In the genomic region with DNA sequence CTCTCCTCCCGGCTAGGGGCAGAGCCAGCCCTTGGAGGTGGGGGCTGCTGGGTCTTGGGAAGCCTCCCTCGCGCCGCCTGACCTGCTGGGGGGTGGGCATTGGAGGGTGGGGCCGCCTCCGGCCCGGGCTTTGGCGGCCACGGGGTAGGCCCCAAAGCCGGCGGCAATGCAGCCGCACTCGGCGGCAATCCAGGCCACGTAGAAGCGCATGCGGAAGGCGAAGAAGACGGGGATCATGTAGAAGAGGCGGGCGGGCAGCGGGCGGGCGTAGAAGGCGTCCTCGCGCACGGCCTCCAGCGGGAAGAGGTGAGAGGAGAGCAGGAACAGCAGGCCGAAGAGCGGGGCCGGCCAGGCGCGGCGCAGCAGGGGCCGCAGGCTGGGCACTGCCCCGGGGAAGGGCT, we compare ENCODE assay signal across 15 cellular contexts. TPM values are rescaled to one million over a fixed set of nuclear protein-coding genes. Genes with fewer than 3 reads are reported as not detected.
DNase-seq lines count a peak whose midpoint lies in the region; ATAC-seq, FAIRE-seq and TF ChIP-seq lines count a peak whose summit lies in the region.
"Had no signal": no experiment of that assay in that cellular context is flagged by ENCODE, and none has a peak within 500 bp of the region (broad histone marks: within the 10 kb centered on the region; RNA-seq: fewer than 3 reads in every experiment).

No MANE protein-coding gene starts in this region.

- H3K27me3 ChIP-seq in HL-60 (ENCODE audit: insufficient read depth, poor library complexity, severe bottlenecking) (no peaks in the 10 kb centered on the region), K562 (ENCODE audit: control insufficient read depth in 2 of 2, insufficient read depth in 2 of 2, low read length in 2 of 2) (no peaks in the 10 kb centered on the region), fibroblast of lung (ENCODE audit: control insufficient read depth, insufficient read depth, low read length) (no peaks in the 10 kb centered on the region), osteoblast (ENCODE audit: insufficient read depth, low read length) (no peaks in the 10 kb centered on the region)

- H3K4me2 ChIP-seq in K562 (ENCODE audit: insufficient read depth, low read length) (no peak overlapping the region), fibroblast of lung (ENCODE audit: extremely low read depth, insufficient read depth, low read length) (no peak overlapping the region), osteoblast (ENCODE audit: insufficient read depth, low read length) (no peak overlapping the region)

- BruUV-seq in K562 (replicated peaks; lab: Mats Ljungman, UMichigan): no TSS peak

- no peak overlapping the region for H3K4me3 Mint-ChIP-seq in activated CD8-positive, alpha-beta memory T cell treated with anti-CD3 and anti-CD28 coated beads, Interleukin-2, amount 10 ng/mL, durations not matched to agents 7 days and 5 days
- H3K4me3 Mint-ChIP-seq in naive thymus-derived CD8-positive, alpha-beta T cell: no peak overlapping the region

- H3K9me1 ChIP-seq in K562 (ENCODE audit: control insufficient read depth, insufficient read depth, low read length): peaks cover 3% of the 10 kb centered on the region

- no peak for TF ChIP-seq RAD21 in K562 (CRISPR knock-in tag; conservative IDR thresholded peaks at IDR 0.05 in 1 of 2, IDR thresholded peaks at IDR 0.05 in 1 of 2)

- ATAC-seq in K562 (no peak), HG02884 (IDR thresholded peaks at IDR 0.05; ENCODE audit: unreplicated experiment) (no peak)
- no peak for ATAC-seq in activated CD8-positive, alpha-beta memory T cell treated with anti-CD3 and anti-CD28 coated beads, Interleukin-2, amount 10 ng/mL, durations not matched to agents 7 days and 5 days
- ATAC-seq in naive thymus-derived CD8-positive, alpha-beta T cell: no peak

- no peak overlapping the region for H2AFZ ChIP-seq in K562 (ENCODE audit: low read depth, low read length)
- H2AFZ ChIP-seq in fibroblast of lung (ENCODE audit: low read length): no peak overlapping the region
- no peak overlapping the region for H2AFZ ChIP-seq in osteoblast (ENCODE audit: low read length)

- no peaks in the 10 kb centered on the region for H3K9me3 Mint-ChIP-seq in activated CD8-positive, alpha-beta memory T cell treated with anti-CD3 and anti-CD28 coated beads, Interleukin-2, amount 10 ng/mL, durations not matched to agents 7 days and 5 days (ENCODE audit: low read depth)
- no peaks in the 10 kb centered on the region for H3K9me3 Mint-ChIP-seq in naive thymus-derived CD8-positive, alpha-beta T cell

- DNase-seq in HL-60 (ENCODE audit: low read depth in 1 of 2, low spot score in 1 of 2): no peak
- DNase-seq in K562 (ENCODE audit: extremely low read depth in 1 of 4, low spot score in 3 of 4): peak in 1 of 4 experiments; percentile 4
- DNase-seq in fibroblast of lung (ENCODE audit: low read depth in 2 of 2): no peak
- DNase-seq in osteoblast (ENCODE audit: insufficient read length, low spot score, missing footprints): peak; percentile 22
- no peak for DNase-seq in activated CD8-positive, alpha-beta memory T cell treated with anti-CD3 and anti-CD28 coated beads, Interleukin-2, amount 10 ng/mL, durations not matched to agents 7 days and 5 days
- DNase-seq in naive thymus-derived CD8-positive, alpha-beta T cell: no peak
- no peak for DNase-seq in DMS79 treated with DMSO at 0.1 percent for 48 hours (lab: John Stamatoyannopoulos, UW)
- DNase-seq: ACHN, DMS 273 treated with DMSO at 0.1 percent for 48 hours, HCEC 1CT, KG1, NCI-H1048, NCI-H345 had no signal

- H3K27me3 Mint-ChIP-seq in activated CD8-positive, alpha-beta memory T cell treated with anti-CD3 and anti-CD28 coated beads, Interleukin-2, amount 10 ng/mL, durations not matched to agents 7 days and 5 days: no peaks in the 10 kb centered on the region
- H3K27me3 Mint-ChIP-seq in naive thymus-derived CD8-positive, alpha-beta T cell: no peaks in the 10 kb centered on the region

- POLR2A ChIA-PET in K562 (lab: Yijun Ruan, JAX): interaction anchor here (0.9 to 1.7 kb wide), 3 partner anchors 9 to 28 kb away, joined by 3 to 10 read pairs (median 4); partner anchors contain the start of gene MBOAT7
- POLR2A ChIA-PET in naive thymus-derived CD8-positive, alpha-beta T cell (lab: Charles Lee): no interaction called here

- peaks cover 11% of the 10 kb centered on the region for H3K36me3 Mint-ChIP-seq in activated CD8-positive, alpha-beta memory T cell treated with anti-CD3 and anti-CD28 coated beads, Interleukin-2, amount 10 ng/mL, durations not matched to agents 7 days and 5 days
- H3K36me3 Mint-ChIP-seq in naive thymus-derived CD8-positive, alpha-beta T cell: peaks cover 0 to 16% (median 7%) of the 10 kb centered on the region in 3 donors

- no peak for FAIRE-seq in K562 (lab: Jason Lieb, UNC)

- H3K9me3 ChIP-seq in K562 (replicated peaks; ENCODE audit: control insufficient read depth, insufficient read depth, low read depth, low read length) (no peaks in the 10 kb centered on the region), fibroblast of lung (ENCODE audit: control insufficient read depth, insufficient read depth, low read depth, low read length) (no peaks in the 10 kb centered on the region), osteoblast (ENCODE audit: low read depth, low read length) (no peaks in the 10 kb centered on the region)

- WGBS in K562 (ENCODE audit: insufficient coverage, low coverage, missing lambda C conversion rate): 83% methylated on average over 4 of the region's 37 CpGs

- H3K79me2 ChIP-seq in K562 (ENCODE audit: control insufficient read depth, insufficient read depth, low read length) (peaks cover 4% of the 10 kb centered on the region; the same call in 1 of the 3 replicates), fibroblast of lung (ENCODE audit: control insufficient read depth, insufficient read depth, low read length) (no peaks in the 10 kb centered on the region), osteoblast (ENCODE audit: insufficient read depth, low read length) (no peaks in the 10 kb centered on the region)

- TF ChIP-seq POLR2A in K562 (conservative IDR thresholded peaks at IDR 0.05): no peak

- H3K4me3 ChIP-seq in HL-60 (replicated peaks; ENCODE audit: insufficient read depth, low read length): no peak overlapping the region
- H3K4me3 ChIP-seq in K562: no peak overlapping the region
- H3K4me3 ChIP-seq in fibroblast of lung (replicated peaks in 1 of 4; ENCODE audit: control extremely low read depth in 1 of 4, insufficient read depth in 1 of 4, low read depth in 3 of 4, low read length in 4 of 4): no peak overlapping the region
- no peak overlapping the region for H3K4me3 ChIP-seq in osteoblast (ENCODE audit: insufficient read depth, low read length)
- H3K4me3 ChIP-seq: SK-N-MC had no signal

- H4K20me1 ChIP-seq in K562 (replicated peaks; ENCODE audit: control insufficient read depth, insufficient read depth, low read length) (no peaks in the 10 kb centered on the region; the same call in 1 of the 2 replicates), fibroblast of lung (ENCODE audit: control insufficient read depth, extremely low read depth, insufficient read depth, low read length) (no peaks in the 10 kb centered on the region), osteoblast (ENCODE audit: insufficient read depth, low read length) (peaks cover 15% of the 10 kb centered on the region)

- H3K27ac ChIP-seq in HL-60 (replicated peaks) (peak overlapping the region; percentile 59), K562 (ENCODE audit: extremely low read depth, low read depth, low read length) (no peak overlapping the region), fibroblast of lung (ENCODE audit: insufficient read depth, low read length) (peak overlapping the region; percentile 50), osteoblast (ENCODE audit: low read depth, low read length) (no peak overlapping the region)
- H3K27ac ChIP-seq: SK-N-MC had no signal

- H3K9ac ChIP-seq in K562 (ENCODE audit: insufficient read depth in 1 of 2, low read depth in 2 of 2, low read length in 2 of 2) (peak overlapping the region in 1 of 2 experiments; percentile 35; a peak in 1 of 4 replicates), fibroblast of lung (ENCODE audit: insufficient read depth, low read length) (no peak overlapping the region)

- H3K36me3 ChIP-seq in K562 (ENCODE audit: control insufficient read depth, insufficient read depth, low read length) (peaks cover 64% of the 10 kb centered on the region; the same call in 2 of the 3 replicates), fibroblast of lung (ENCODE audit: control insufficient read depth, insufficient read depth, low read length) (peaks cover 11% of the 10 kb centered on the region), osteoblast (ENCODE audit: insufficient read depth, low read length) (peaks cover 38% of the 10 kb centered on the region)

- in situ Hi-C loops in K562 (cut with MboI): no loop called here

- no peak for TF ChIP-seq CTCF in HL-60 (IDR thresholded peaks at IDR 0.05; ENCODE audit: insufficient read depth, low read length)
- no peak for TF ChIP-seq CTCF in K562 (IDR thresholded peaks at IDR 0.05 in 2 of 3, conservative IDR thresholded peaks at IDR 0.05 in 1 of 3; ENCODE audit: insufficient read depth in 2 of 3, low read depth in 1 of 3, low read length in 3 of 3)
- TF ChIP-seq CTCF in fibroblast of lung (conservative IDR thresholded peaks at IDR 0.05 in 1 of 2, IDR thresholded peaks at IDR 0.05 in 1 of 2; ENCODE audit: low read depth in 1 of 2, low read length in 2 of 2): no peak
- TF ChIP-seq CTCF in osteoblast (IDR thresholded peaks at IDR 0.05; ENCODE audit: extremely low read depth, low read depth, low read length): no peak

- no peaks in the 10 kb centered on the region for H3K4me1 Mint-ChIP-seq in activated CD8-positive, alpha-beta memory T cell treated with anti-CD3 and anti-CD28 coated beads, Interleukin-2, amount 10 ng/mL, durations not matched to agents 7 days and 5 days
- H3K4me1 Mint-ChIP-seq in naive thymus-derived CD8-positive, alpha-beta T cell: peaks cover 0 to 5% (median 0%) of the 10 kb centered on the region in 4 donors

- CTCF ChIA-PET in K562 (lab: Yijun Ruan, JAX; ENCODE audit: low intra/inter-chr PET ratio): no interaction called here
- CTCF ChIA-PET in activated CD8-positive, alpha-beta memory T cell treated with anti-CD3 and anti-CD28 coated beads, Interleukin-2, amount 10 ng/mL, durations not matched to agents 7 days and 5 days (lab: Charles Lee): interaction anchor here (1.1 kb wide), 1 partner anchor 9 kb away, joined by 3 read pairs; the partner anchor contains the start of gene MBOAT7

- intact Hi-C loops in K562 (cut with micrococcal nuclease): no loop called here

- no peak for TF ChIP-seq EP300 in K562 (IDR thresholded peaks at IDR 0.05; ENCODE audit: low read length)

- H3K27ac Mint-ChIP-seq in activated CD8-positive, alpha-beta memory T cell treated with anti-CD3 and anti-CD28 coated beads, Interleukin-2, amount 10 ng/mL, durations not matched to agents 7 days and 5 days: no peak overlapping the region
- no peak overlapping the region for H3K27ac Mint-ChIP-seq in naive thymus-derived CD8-positive, alpha-beta T cell

- H3K4me1 ChIP-seq in K562 (replicated peaks in 1 of 2; ENCODE audit: control insufficient read depth in 2 of 2, insufficient read depth in 2 of 2, low read length in 2 of 2) (peaks cover 0 to 11% of the 10 kb centered on the region in 2 experiments; a peak in 2 of 5 replicates), fibroblast of lung (ENCODE audit: control insufficient read depth, extremely low read depth, insufficient read depth, low read length) (no peaks in the 10 kb centered on the region), osteoblast (ENCODE audit: insufficient read depth, low read length) (no peaks in the 10 kb centered on the region)

RNA-seq across cellular contexts. Expression of gene TMC4, which starts 7.7 kb away (rescaled TPM):
- total RNA-seq in K562 (2011; cell fraction: chromatin; rRNA removed; ENCODE audit: low replicate concordance): 0.28 TPM in 1 of 2 replicates, not detected in the other
- 0.67 and 0.79 TPM in 2 replicates for total RNA-seq in K562 (2011; cell fraction: nucleolus; rRNA removed)
- total RNA-seq in K562 (2011; cell fraction: nucleoplasm; rRNA removed): not detected in 2 replicates
- total RNA-seq in K562 (2014; rRNA removed): not detected in 2 replicates
- not detected in 2 replicates for total RNA-seq in K562 (2014; rRNA removed; fragmentation: Illumina TruSeq; extraction: Trizol)
- total RNA-seq in K562 (2015; rRNA removed; fragmentation: Illumina TruSeq; extraction: Trizol): 0.11 and 0.18 TPM in 2 replicates
- total RNA-seq in K562 (2021): 0.36 and 0.51 TPM in 2 replicates
- 0.36 and 0.43 TPM in 2 replicates for polyA plus RNA-seq in K562 (2011; rRNA removed)
- polyA plus RNA-seq in K562 (2011; cell fraction: cytosol; rRNA removed): 0.27 and 0.44 TPM in 2 replicates
- polyA plus RNA-seq in K562 (2011; cell fraction: nucleus; rRNA removed): 0.65 and 1.5 TPM in 2 replicates
- polyA plus RNA-seq in K562 (2012): 1.1 and 1.7 TPM in 2 replicates
- 0.29 and 0.74 TPM in 2 replicates for polyA plus RNA-seq in K562 (2014; fragmentation: Illumina TruSeq; extraction: Trizol)
- under 1 TPM; 0.35 to 0.79 TPM for polyA plus RNA-seq in K562 (2014; fragmentation: Nextera tagmentation; extraction: Ambion mirVana)
- 0.12 and 0.81 TPM in 2 replicates for polyA plus RNA-seq in K562 (2014; rRNA removed)
- polyA minus RNA-seq in K562 (2011; rRNA and poly(A)+ RNA removed): not detected in 2 replicates
- not detected in 2 replicates for polyA minus RNA-seq in K562 (2011; cell fraction: cytosol; rRNA and poly(A)+ RNA removed)
- polyA minus RNA-seq in K562 (2011; cell fraction: nucleus; rRNA and poly(A)+ RNA removed): not detected in 2 replicates
- 0.26 and 0.33 TPM in 2 replicates for total RNA-seq in fibroblast of lung
- 0.25 and 0.59 TPM in 2 replicates for polyA plus RNA-seq in fibroblast of lung
- 0.58 and 1.7 TPM in 2 replicates for polyA plus RNA-seq in fibroblast of lung (2012)
- polyA minus RNA-seq in fibroblast of lung (ENCODE audit: low replicate concordance): 0.43 TPM in 1 of 2 replicates, not detected in the other
- total RNA-seq in osteoblast: 0.29 and 0.72 TPM in 2 replicates
- total RNA-seq in activated CD8-positive, alpha-beta memory T cell treated with anti-CD3 and anti-CD28 coated beads, Interleukin-2, amount 10 ng/mL, durations not matched to agents 7 days and 5 days: 1 to 10 TPM in 1 of 2 experiments, under 1 TPM in 1; 0.89 to 1.3 TPM
- total RNA-seq in naive thymus-derived CD8-positive, alpha-beta T cell: not detected
- under 1 TPM in 1 of 3 donors, not detected in 2; 0.13 TPM for polyA plus RNA-seq in naive thymus-derived CD8-positive, alpha-beta T cell

RNA-seq across cellular contexts. Expression of gene MBOAT7, which starts 8.7 kb away (rescaled TPM):
- total RNA-seq in K562 (2011; cell fraction: chromatin; rRNA removed; ENCODE audit: low replicate concordance): 69.6 and 252 TPM in 2 replicates
- total RNA-seq in K562 (2011; cell fraction: nucleolus; rRNA removed): 206 and 229 TPM in 2 replicates
- 169 and 219 TPM in 2 replicates for total RNA-seq in K562 (2011; cell fraction: nucleoplasm; rRNA removed)
- total RNA-seq in K562 (2014; rRNA removed) (87.0 and 104 TPM in 2 replicates), K562 (2014; rRNA removed; fragmentation: Illumina TruSeq; extraction: Trizol) (15.4 and 18.2 TPM in 2 replicates), K562 (2015; rRNA removed; fragmentation: Illumina TruSeq; extraction: Trizol) (56.1 and 60.7 TPM in 2 replicates), K562 (2021) (153 and 160 TPM in 2 replicates), fibroblast of lung (25.2 and 41.1 TPM in 2 replicates), osteoblast (26.1 and 30.1 TPM in 2 replicates)
- polyA plus RNA-seq in K562 (2011; rRNA removed) (30.3 and 85.5 TPM in 2 replicates), K562 (2014; fragmentation: Illumina TruSeq; extraction: Trizol) (79.6 and 108 TPM in 2 replicates), K562 (2014; fragmentation: Nextera tagmentation; extraction: Ambion mirVana) (1 to 10 TPM; 1.4 to 2.6 TPM), K562 (2014; rRNA removed) (79.2 and 92.4 TPM in 2 replicates), fibroblast of lung (28.6 and 42.0 TPM in 2 replicates)
- 53.9 and 134 TPM in 2 replicates for polyA plus RNA-seq in K562 (2011; cell fraction: cytosol; rRNA removed)
- 78.0 and 150 TPM in 2 replicates for polyA plus RNA-seq in K562 (2011; cell fraction: nucleus; rRNA removed)
- 134 and 209 TPM in 2 replicates for polyA plus RNA-seq in K562 (2012)
- polyA minus RNA-seq in K562 (2011; rRNA and poly(A)+ RNA removed): 16.9 and 19.4 TPM in 2 replicates
- polyA minus RNA-seq in K562 (2011; cell fraction: cytosol; rRNA and poly(A)+ RNA removed): 91.7 and 110 TPM in 2 replicates
- 39.8 and 40.0 TPM in 2 replicates for polyA minus RNA-seq in K562 (2011; cell fraction: nucleus; rRNA and poly(A)+ RNA removed)
- polyA plus RNA-seq in fibroblast of lung (2012): 80.8 and 130 TPM in 2 replicates
- 79.6 and 123 TPM in 2 replicates for polyA minus RNA-seq in fibroblast of lung (ENCODE audit: low replicate concordance)
- 10 to 100 TPM; 54.7 to 76.3 TPM for total RNA-seq in activated CD8-positive, alpha-beta memory T cell treated with anti-CD3 and anti-CD28 coated beads, Interleukin-2, amount 10 ng/mL, durations not matched to agents 7 days and 5 days
- 10 to 100 TPM; 35.9 to 36.1 TPM for total RNA-seq in naive thymus-derived CD8-positive, alpha-beta T cell
- 10 to 100 TPM; 11.9 to 17.9 (median 14.8) TPM for polyA plus RNA-seq in naive thymus-derived CD8-positive, alpha-beta T cell

RNA-seq across cellular contexts. Expression of gene TSEN34, which starts 10.4 kb away (rescaled TPM):
- total RNA-seq in K562 (2011; cell fraction: chromatin; rRNA removed; ENCODE audit: low replicate concordance): 6.2 and 16.5 TPM in 2 replicates
- 24.2 and 25.2 TPM in 2 replicates for total RNA-seq in K562 (2011; cell fraction: nucleolus; rRNA removed)
- total RNA-seq in K562 (2011; cell fraction: nucleoplasm; rRNA removed): 10.4 and 11.7 TPM in 2 replicates
- 48.3 and 52.3 TPM in 2 replicates for total RNA-seq in K562 (2014; rRNA removed)
- 11.0 and 15.9 TPM in 2 replicates for total RNA-seq in K562 (2014; rRNA removed; fragmentation: Illumina TruSeq; extraction: Trizol)
- total RNA-seq in K562 (2015; rRNA removed; fragmentation: Illumina TruSeq; extraction: Trizol): 32.8 and 34.3 TPM in 2 replicates
- total RNA-seq in K562 (2021): 43.7 and 45.7 TPM in 2 replicates
- polyA plus RNA-seq in K562 (2011; rRNA removed): 29.5 and 39.8 TPM in 2 replicates
- 70.3 and 121 TPM in 2 replicates for polyA plus RNA-seq in K562 (2011; cell fraction: cytosol; rRNA removed)
- polyA plus RNA-seq in K562 (2011; cell fraction: nucleus; rRNA removed): 32.8 and 33.9 TPM in 2 replicates
- polyA plus RNA-seq in K562 (2012): 30.6 and 41.6 TPM in 2 replicates
- 15.6 and 34.6 TPM in 2 replicates for polyA plus RNA-seq in K562 (2014; fragmentation: Illumina TruSeq; extraction: Trizol)
- polyA plus RNA-seq in K562 (2014; fragmentation: Nextera tagmentation; extraction: Ambion mirVana): 1 to 10 TPM; 3.1 to 3.9 TPM
- 57.6 and 59.9 TPM in 2 replicates for polyA plus RNA-seq in K562 (2014; rRNA removed)
- polyA minus RNA-seq in K562 (2011; rRNA and poly(A)+ RNA removed): 8.6 and 12.1 TPM in 2 replicates
- 18.6 and 27.7 TPM in 2 replicates for polyA minus RNA-seq in K562 (2011; cell fraction: cytosol; rRNA and poly(A)+ RNA removed)
- polyA minus RNA-seq in K562 (2011; cell fraction: nucleus; rRNA and poly(A)+ RNA removed): 6.5 and 8.9 TPM in 2 replicates
- total RNA-seq in fibroblast of lung: 57.8 and 61.6 TPM in 2 replicates
- 22.5 and 30.5 TPM in 2 replicates for polyA plus RNA-seq in fibroblast of lung
- polyA plus RNA-seq in fibroblast of lung (2012): 35.7 and 54.4 TPM in 2 replicates
- 51.2 and 71.5 TPM in 2 replicates for polyA minus RNA-seq in fibroblast of lung (ENCODE audit: low replicate concordance)
- 73.1 and 76.3 TPM in 2 replicates for total RNA-seq in osteoblast
- 10 to 100 TPM; 11.4 to 13.5 TPM for total RNA-seq in activated CD8-positive, alpha-beta memory T cell treated with anti-CD3 and anti-CD28 coated beads, Interleukin-2, amount 10 ng/mL, durations not matched to agents 7 days and 5 days
- total RNA-seq in naive thymus-derived CD8-positive, alpha-beta T cell: 10 to 100 TPM; 25.2 to 25.6 TPM
- 10 to 100 TPM; 23.4 to 38.7 (median 33.3) TPM for polyA plus RNA-seq in naive thymus-derived CD8-positive, alpha-beta T cell

RNA-seq across cellular contexts. Expression of gene RPS9, which starts 20.0 kb away (rescaled TPM):
- 331 and 680 TPM in 2 replicates for total RNA-seq in K562 (2011; cell fraction: chromatin; rRNA removed; ENCODE audit: low replicate concordance)
- 909 and 1,212 TPM in 2 replicates for total RNA-seq in K562 (2011; cell fraction: nucleolus; rRNA removed)
- total RNA-seq in K562 (2011; cell fraction: nucleoplasm; rRNA removed): 945 and 1,251 TPM in 2 replicates
- total RNA-seq in K562 (2014; rRNA removed) (4,156 and 4,613 TPM in 2 replicates), K562 (2014; rRNA removed; fragmentation: Illumina TruSeq; extraction: Trizol) (714 and 1,122 TPM in 2 replicates), K562 (2015; rRNA removed; fragmentation: Illumina TruSeq; extraction: Trizol) (1,777 and 1,782 TPM in 2 replicates), K562 (2021) (1,573 and 1,625 TPM in 2 replicates), fibroblast of lung (2,583 and 2,622 TPM in 2 replicates), osteoblast (1,229 and 1,336 TPM in 2 replicates)
- polyA plus RNA-seq in K562 (2011; rRNA removed) (1,792 and 2,151 TPM in 2 replicates), K562 (2014; fragmentation: Illumina TruSeq; extraction: Trizol) (2,256 and 3,393 TPM in 2 replicates), K562 (2014; fragmentation: Nextera tagmentation; extraction: Ambion mirVana) (100 to 1,000 TPM; 456 to 490 TPM), K562 (2014; rRNA removed) (3,325 and 5,114 TPM in 2 replicates), fibroblast of lung (1,242 and 1,509 TPM in 2 replicates)
- 3,305 and 3,579 TPM in 2 replicates for polyA plus RNA-seq in K562 (2011; cell fraction: cytosol; rRNA removed)
- 1,541 and 1,658 TPM in 2 replicates for polyA plus RNA-seq in K562 (2011; cell fraction: nucleus; rRNA removed)
- 3,049 and 5,076 TPM in 2 replicates for polyA plus RNA-seq in K562 (2012)
- 287 and 381 TPM in 2 replicates for polyA minus RNA-seq in K562 (2011; rRNA and poly(A)+ RNA removed)
- polyA minus RNA-seq in K562 (2011; cell fraction: cytosol; rRNA and poly(A)+ RNA removed): 464 and 517 TPM in 2 replicates
- polyA minus RNA-seq in K562 (2011; cell fraction: nucleus; rRNA and poly(A)+ RNA removed): 240 and 304 TPM in 2 replicates
- polyA plus RNA-seq in fibroblast of lung (2012): 2,144 and 2,333 TPM in 2 replicates
- 789 and 917 TPM in 2 replicates for polyA minus RNA-seq in fibroblast of lung (ENCODE audit: low replicate concordance)
- total RNA-seq in activated CD8-positive, alpha-beta memory T cell treated with anti-CD3 and anti-CD28 coated beads, Interleukin-2, amount 10 ng/mL, durations not matched to agents 7 days and 5 days: 1,000 to 10,000 TPM; 1,212 to 1,220 TPM
- total RNA-seq in naive thymus-derived CD8-positive, alpha-beta T cell: 1,000 to 10,000 TPM; 1,288 to 1,335 TPM
- polyA plus RNA-seq in naive thymus-derived CD8-positive, alpha-beta T cell: 1,000 to 10,000 TPM; 1,265 to 1,506 (median 1,311) TPM

RNA-seq across cellular contexts. Expression of gene LENG1, which starts 21.2 kb away (rescaled TPM):
- 1.7 and 3.1 TPM in 2 replicates for total RNA-seq in K562 (2011; cell fraction: chromatin; rRNA removed; ENCODE audit: low replicate concordance)
- total RNA-seq in K562 (2011; cell fraction: nucleolus; rRNA removed): 2.6 and 3.3 TPM in 2 replicates
- 1.4 and 2.3 TPM in 2 replicates for total RNA-seq in K562 (2011; cell fraction: nucleoplasm; rRNA removed)
- total RNA-seq in K562 (2014; rRNA removed) (10.5 and 12.6 TPM in 2 replicates), K562 (2014; rRNA removed; fragmentation: Illumina TruSeq; extraction: Trizol) (2.3 and 2.6 TPM in 2 replicates), K562 (2015; rRNA removed; fragmentation: Illumina TruSeq; extraction: Trizol) (6.9 and 8.2 TPM in 2 replicates), K562 (2021) (4.7 and 5.5 TPM in 2 replicates), fibroblast of lung (6.7 and 7.3 TPM in 2 replicates), osteoblast (4.7 and 5.3 TPM in 2 replicates)
- polyA plus RNA-seq in K562 (2011; rRNA removed) (1.5 and 1.7 TPM in 2 replicates), K562 (2014; fragmentation: Illumina TruSeq; extraction: Trizol) (6.2 and 6.7 TPM in 2 replicates), K562 (2014; fragmentation: Nextera tagmentation; extraction: Ambion mirVana) (under 1 TPM; 0.30 to 0.77 TPM), K562 (2014; rRNA removed) (6.7 and 9.1 TPM in 2 replicates), fibroblast of lung (3.2 and 3.5 TPM in 2 replicates)
- polyA plus RNA-seq in K562 (2011; cell fraction: cytosol; rRNA removed): 1.3 and 1.7 TPM in 2 replicates
- 0.90 and 1.2 TPM in 2 replicates for polyA plus RNA-seq in K562 (2011; cell fraction: nucleus; rRNA removed)
- polyA plus RNA-seq in K562 (2012): 6.2 TPM in 2 replicates
- 0.74 and 0.78 TPM in 2 replicates for polyA minus RNA-seq in K562 (2011; rRNA and poly(A)+ RNA removed)
- polyA minus RNA-seq in K562 (2011; cell fraction: cytosol; rRNA and poly(A)+ RNA removed): 1.2 TPM in 1 of 2 replicates, not detected in the other
- polyA minus RNA-seq in K562 (2011; cell fraction: nucleus; rRNA and poly(A)+ RNA removed): 0.44 and 0.54 TPM in 2 replicates
- polyA plus RNA-seq in fibroblast of lung (2012): 6.2 and 7.2 TPM in 2 replicates
- not detected in 2 replicates for polyA minus RNA-seq in fibroblast of lung (ENCODE audit: low replicate concordance)
- 1 to 10 TPM; 8.0 to 8.6 TPM for total RNA-seq in activated CD8-positive, alpha-beta memory T cell treated with anti-CD3 and anti-CD28 coated beads, Interleukin-2, amount 10 ng/mL, durations not matched to agents 7 days and 5 days
- 10 to 100 TPM; 18.5 to 20.5 TPM for total RNA-seq in naive thymus-derived CD8-positive, alpha-beta T cell
- polyA plus RNA-seq in naive thymus-derived CD8-positive, alpha-beta T cell: 10 to 100 TPM in 1 of 3 donors, 1 to 10 TPM in 2; 7.7 to 13.9 (median 9.3) TPM

Comparison
In these comparisons a context has a peak if more than half of its experiments do, and no peak if none do; other contexts are left out.
1. H3K27ac ChIP-seq: peak in HL-60 (single experiment) and fibroblast of lung (single experiment); none in K562 (single experiment) and osteoblast (single experiment).